In the genomic region with DNA sequence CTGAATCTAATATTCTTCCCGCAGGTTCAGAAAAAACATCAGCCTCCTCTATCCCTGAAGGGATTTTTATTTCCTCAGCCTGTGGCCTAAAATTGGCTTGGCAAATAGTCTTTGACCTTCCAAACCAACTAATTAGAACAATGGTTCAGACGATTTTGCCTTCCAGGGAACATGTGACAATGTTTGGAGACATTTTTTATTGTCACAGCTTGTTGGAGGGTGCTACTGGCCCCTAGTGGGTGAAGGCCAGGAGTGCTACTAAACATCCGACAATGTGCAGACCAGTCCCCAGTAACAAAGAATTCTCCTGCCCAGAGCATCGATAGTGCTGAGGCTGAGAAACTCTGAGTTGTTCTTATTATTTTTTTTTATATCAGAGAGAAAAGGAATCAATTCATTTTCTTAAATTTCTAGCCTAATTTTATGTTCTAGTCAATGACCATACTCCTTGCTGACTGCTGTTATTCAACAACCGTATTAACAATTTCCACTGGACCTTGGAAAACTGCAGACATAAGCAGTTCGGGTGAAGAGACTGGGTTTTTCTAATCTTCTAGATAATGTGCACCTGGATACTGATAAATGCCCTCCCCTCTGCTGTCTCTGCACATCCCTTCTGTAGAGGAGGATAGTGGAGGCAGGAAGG, we compare ENCODE assay signal across 9 cellular contexts.
DNase-seq lines count a peak whose midpoint lies in the region; ATAC-seq and TF ChIP-seq lines count a peak whose summit lies in the region.
"Had no signal": no experiment of that assay in that cellular context is flagged by ENCODE, and none has a peak within 500 bp of the region (broad histone marks: within the 10 kb centered on the region; RNA-seq: fewer than 3 reads in every experiment).

No MANE protein-coding gene starts in this region.

- DNase-seq in right cardiac atrium = no peak
- no peak for DNase-seq in activated CD4-positive, alpha-beta memory T cell treated with anti-CD3 and anti-CD28 coated beads, Interleukin-2, amount 10 ng/mL, durations not matched to agents 7 days and 5 days

- H3K27me3 ChIP-seq in Loucy (ENCODE audit: insufficient read depth, low read length, poor library complexity, severe bottlenecking) = no peaks in the 10 kb centered on the region
- H3K27me3 ChIP-seq in SU-DHL-6 (ENCODE audit: low read length) = no peaks in the 10 kb centered on the region
- H3K27me3 ChIP-seq in right cardiac atrium (ENCODE audit: control insufficient read depth, insufficient read depth) = no peaks in the 10 kb centered on the region

- H3K36me3 Mint-ChIP-seq in activated CD4-positive, alpha-beta memory T cell treated with anti-CD3 and anti-CD28 coated beads, Interleukin-2, amount 10 ng/mL, durations not matched to agents 7 days and 5 days (ENCODE audit: low read depth) = no peaks in the 10 kb centered on the region

- peak; percentile 72 for TF ChIP-seq CTCF in Loucy (conservative IDR thresholded peaks at IDR 0.05; ENCODE audit: low read length)
- peak; percentile 25 for TF ChIP-seq CTCF in SU-DHL-6 (IDR thresholded peaks at IDR 0.05; ENCODE audit: insufficient read depth, low read length, poor library complexity, severe bottlenecking)

- no peak overlapping the region for H3K27ac Mint-ChIP-seq in activated CD4-positive, alpha-beta memory T cell treated with anti-CD3 and anti-CD28 coated beads, Interleukin-2, amount 10 ng/mL, durations not matched to agents 7 days and 5 days

- ATAC-seq in GM18498 (IDR thresholded peaks at IDR 0.05; ENCODE audit: unreplicated experiment) = peak; percentile 47
- ATAC-seq in right cardiac atrium = peak; percentile 50 to 51
- ATAC-seq in HG02870 (IDR thresholded peaks at IDR 0.05; ENCODE audit: unreplicated experiment) = no peak
- no peak for ATAC-seq in GM18517 (IDR thresholded peaks at IDR 0.05; ENCODE audit: unreplicated experiment)
- no peak for ATAC-seq in HG02571 (IDR thresholded peaks at IDR 0.05; ENCODE audit: unreplicated experiment)

- POLR2A ChIA-PET in activated CD4-positive, alpha-beta memory T cell treated with anti-CD3 and anti-CD28 coated beads, Interleukin-2, amount 10 ng/mL, durations not matched to agents 7 days and 5 days (lab: Charles Lee) = no interaction called here

- no peaks in the 10 kb centered on the region for H3K4me1 ChIP-seq in Loucy (ENCODE audit: insufficient read depth, low read length, poor library complexity, severe bottlenecking)
- no peaks in the 10 kb centered on the region for H3K4me1 ChIP-seq in right cardiac atrium (ENCODE audit: control insufficient read depth, insufficient read depth, low read length)

- H3K9me3 ChIP-seq in Loucy (ENCODE audit: insufficient read depth, low read depth, low read length) (no peaks in the 10 kb centered on the region), SU-DHL-6 (ENCODE audit: insufficient read depth, low read length) (no peaks in the 10 kb centered on the region), right cardiac atrium (ENCODE audit: control insufficient read depth, low read length) (no peaks in the 10 kb centered on the region)

- no peaks in the 10 kb centered on the region for H3K79me2 ChIP-seq in Loucy (ENCODE audit: insufficient read depth, low read length)
- no peaks in the 10 kb centered on the region for H3K79me2 ChIP-seq in SU-DHL-6 (ENCODE audit: insufficient read depth, low read length)

- no peak overlapping the region for H3K9ac ChIP-seq in Loucy (ENCODE audit: low read depth, low read length, poor library complexity, severe bottlenecking)
- H3K9ac ChIP-seq in SU-DHL-6 (ENCODE audit: low read length) = no peak overlapping the region

- CTCF ChIA-PET in activated CD4-positive, alpha-beta memory T cell treated with anti-CD3 and anti-CD28 coated beads, Interleukin-2, amount 10 ng/mL, durations not matched to agents 7 days and 5 days (lab: Charles Lee) = no interaction called here

- no peaks in the 10 kb centered on the region for H3F3A ChIP-seq in Loucy (ENCODE audit: low read depth)
- no peaks in the 10 kb centered on the region for H3F3A ChIP-seq in SU-DHL-6 (ENCODE audit: insufficient read depth)

- no peaks in the 10 kb centered on the region for H3K9me3 Mint-ChIP-seq in activated CD4-positive, alpha-beta memory T cell treated with anti-CD3 and anti-CD28 coated beads, Interleukin-2, amount 10 ng/mL, durations not matched to agents 7 days and 5 days

- H3K27ac ChIP-seq in SU-DHL-6 (ENCODE audit: low read depth, low read length) = no peak overlapping the region
- H3K27ac ChIP-seq in right cardiac atrium (ENCODE audit: low read length) = no peak overlapping the region
- H3K27ac ChIP-seq: skin epidermis had no signal

- H3K9me2 ChIP-seq in Loucy (replicated peaks; ENCODE audit: low read depth, low read length) (no peaks in the 10 kb centered on the region), SU-DHL-6 (replicated peaks; ENCODE audit: insufficient read depth, low read length) (no peaks in the 10 kb centered on the region)

- WGBS in right cardiac atrium = 46% methylated on average over 6 of the region's 6 CpGs

- no peaks in the 10 kb centered on the region for H3K4me1 Mint-ChIP-seq in activated CD4-positive, alpha-beta memory T cell treated with anti-CD3 and anti-CD28 coated beads, Interleukin-2, amount 10 ng/mL, durations not matched to agents 7 days and 5 days

- H3K36me3 ChIP-seq in Loucy (ENCODE audit: insufficient read depth, low read length) (no peaks in the 10 kb centered on the region), SU-DHL-6 (ENCODE audit: low read length) (no peaks in the 10 kb centered on the region)

- no peaks in the 10 kb centered on the region for H4K20me1 ChIP-seq in Loucy (ENCODE audit: insufficient read depth, low read length, poor library complexity, severe bottlenecking)
- H4K20me1 ChIP-seq in SU-DHL-6 (ENCODE audit: low read depth, low read length) = no peaks in the 10 kb centered on the region

- H3K27me3 Mint-ChIP-seq in activated CD4-positive, alpha-beta memory T cell treated with anti-CD3 and anti-CD28 coated beads, Interleukin-2, amount 10 ng/mL, durations not matched to agents 7 days and 5 days = peaks cover 1% of the 10 kb centered on the region

- H2AFZ ChIP-seq in Loucy (ENCODE audit: low read length) (peak overlapping the region; percentile 84), SU-DHL-6 (ENCODE audit: low read depth, low read length, severe bottlenecking) (no peak overlapping the region)

- no peak overlapping the region for H3K4me3 ChIP-seq in Loucy (ENCODE audit: low read length, poor library complexity, severe bottlenecking)
- no peak overlapping the region for H3K4me3 ChIP-seq in SU-DHL-6 (ENCODE audit: insufficient read depth, low read length, poor library complexity, severe bottlenecking)
- no peak overlapping the region for H3K4me3 ChIP-seq in right cardiac atrium (ENCODE audit: low read length)
- H3K4me3 ChIP-seq: skin epidermis had no signal

- intact Hi-C loops in right cardiac atrium (cut with DNase I) = loop anchor here in 3 of 4 donors (10.0 kb wide), 3 partner anchors 1541 to 1661 kb away; no protein-coding TSS in a partner anchor

- H3K4me2 ChIP-seq in Loucy (ENCODE audit: low read depth, low read length, poor library complexity, severe bottlenecking) (no peak overlapping the region), SU-DHL-6 (ENCODE audit: low read depth, low read length, poor library complexity, severe bottlenecking) (no peak overlapping the region)

- H3K4me3 Mint-ChIP-seq in activated CD4-positive, alpha-beta memory T cell treated with anti-CD3 and anti-CD28 coated beads, Interleukin-2, amount 10 ng/mL, durations not matched to agents 7 days and 5 days = no peak overlapping the region

Comparison
In these comparisons a context has a peak if more than half of its experiments do, and no peak if none do; other contexts are left out.
1. ATAC-seq: peak in GM18498 (single experiment) and right cardiac atrium (2 of 2); none in HG02870 (single experiment), GM18517 (single experiment) and HG02571 (single experiment).